In genomic region chr3:15205934-15206661, GRCh38 we compare ENCODE assay signal across 8 cellular contexts. TPM values are rescaled to one million over a fixed set of nuclear protein-coding genes. Genes with fewer than 3 reads are reported as not detected.
A peak's percentile ranks its signal among the peaks of the same experiment; 100 is the strongest.
DNase-seq lines count a peak whose midpoint lies in the region; ATAC-seq and TF ChIP-seq lines count a peak whose summit lies in the region.

CAPN7 (plus strand) TSS chr3:15206246; CDS start chr3:15206496, 250 bp downstream.

- no peaks in the 10 kb centered on the region for H3K9me3 Mint-ChIP-seq in CD4-positive, alpha-beta memory T cell
- H3K9me3 Mint-ChIP-seq in natural killer cell, result no peaks in the 10 kb centered on the region
- H3K9me3 Mint-ChIP-seq in stimulated activated naive CD8-positive, alpha-beta T cell treated with anti-CD3 and anti-CD28 coated beads, Interleukin-15, amount 100 ng/mL, for 72 hours, result no peaks in the 10 kb centered on the region

- DNase-seq in CD4-positive, alpha-beta memory T cell, result peak; percentile 92 to 95 (median 94)
- DNase-seq in HuH-7 (ENCODE audit: low spot score) (peak; percentile 95), natural killer cell (peak; percentile 97), DMS79 (lab: John Stamatoyannopoulos, UW) (no peak)
- DNase-seq in activated CD8-positive, alpha-beta memory T cell treated with anti-CD3 and anti-CD28 coated beads, Interleukin-2, amount 50 U/mL, for 1 hour (ENCODE audit: extremely low read depth), result peak; percentile 73
- DNase-seq in stimulated activated naive CD8-positive, alpha-beta T cell treated with anti-CD3 and anti-CD28 coated beads, Interleukin-15, amount 100 ng/mL, for 72 hours, result peak; percentile 95 to 97

- H3K27ac Mint-ChIP-seq in CD4-positive, alpha-beta memory T cell, result peak within 1 kb of the TSS; percentile 77 to 97 (median 95)
- peak within 1 kb of the TSS; percentile 93 to 96 for H3K27ac Mint-ChIP-seq in natural killer cell
- peak within 1 kb of the TSS; percentile 87 to 94 for H3K27ac Mint-ChIP-seq in stimulated activated naive CD8-positive, alpha-beta T cell treated with anti-CD3 and anti-CD28 coated beads, Interleukin-15, amount 100 ng/mL, for 72 hours

- no peaks in the 10 kb centered on the region for H3K36me3 ChIP-seq in CD4-positive, alpha-beta memory T cell (ENCODE audit: insufficient read depth, low read length)

- intact Hi-C loops in CD4-positive, alpha-beta memory T cell (cut with micrococcal nuclease), result loop anchor here (1.0 to 5.0 kb wide), 10 partner anchors 17 to 1061 kb away; partner anchors contain the start of genes BTD, EAF1, HACL1 and METTL6
- intact Hi-C loops in natural killer cell (cut with micrococcal nuclease), result loop anchor here (1.0 to 10.0 kb wide), 4 partner anchors 63 to 609 kb away; partner anchors contain the start of gene RBSN

- POLR2A ChIA-PET in CD4-positive, alpha-beta memory T cell (lab: Charles Lee; ENCODE audit: partially characterized antibody), result interaction anchor here (0.5 to 2.5 kb wide), 42 partner anchors 8 to 1080 kb away, joined by 3 to 16 read pairs (median 5); partner anchors contain the start of genes BTD, CCDC174, DPH3 and HACL1

- peak within 1 kb of the TSS; percentile 88 for H3K27ac ChIP-seq in CD4-positive, alpha-beta memory T cell (ENCODE audit: low read depth, low read length)

- peaks cover 46% of the 10 kb centered on the region for H3K4me1 ChIP-seq in CD4-positive, alpha-beta memory T cell (ENCODE audit: insufficient read depth, low read length)

- peak within 1 kb of the TSS; percentile 91 to 96 (median 92) for H3K4me3 Mint-ChIP-seq in CD4-positive, alpha-beta memory T cell
- H3K4me3 Mint-ChIP-seq in natural killer cell, result peak within 1 kb of the TSS; percentile 92
- H3K4me3 Mint-ChIP-seq in stimulated activated naive CD8-positive, alpha-beta T cell treated with anti-CD3 and anti-CD28 coated beads, Interleukin-15, amount 100 ng/mL, for 72 hours, result peak within 1 kb of the TSS; percentile 86 to 95

- CTCF ChIA-PET in CD4-positive, alpha-beta memory T cell (lab: Charles Lee; ENCODE audit: partially characterized antibody), result interaction anchor here (1.0 to 8.6 kb wide), 10 partner anchors 10 to 975 kb away, joined by 3 to 135 read pairs (median 6); partner anchors contain the start of gene SH3BP5

- no peaks in the 10 kb centered on the region for H3K27me3 Mint-ChIP-seq in CD4-positive, alpha-beta memory T cell
- no peaks in the 10 kb centered on the region for H3K27me3 Mint-ChIP-seq in natural killer cell (ENCODE audit: low read depth in 2 of 2)
- H3K27me3 Mint-ChIP-seq in stimulated activated naive CD8-positive, alpha-beta T cell treated with anti-CD3 and anti-CD28 coated beads, Interleukin-15, amount 100 ng/mL, for 72 hours, result no peaks in the 10 kb centered on the region

- peak within 1 kb of the TSS; percentile 70 to 83 for H3K4me3 ChIP-seq in CD4-positive, alpha-beta memory T cell (ENCODE audit: low read length in 2 of 2)

- peak; percentile 15 for TF ChIP-seq CTCF in natural killer cell (IDR thresholded peaks at IDR 0.05)

- no peaks in the 10 kb centered on the region for H3K9me3 ChIP-seq in CD4-positive, alpha-beta memory T cell (ENCODE audit: control insufficient read depth in 1 of 2, low read length in 2 of 2)

- no peaks in the 10 kb centered on the region for H3K27me3 ChIP-seq in CD4-positive, alpha-beta memory T cell (ENCODE audit: insufficient read depth, low read length)

- ATAC-seq in GM21423 (IDR thresholded peaks at IDR 0.05; ENCODE audit: unreplicated experiment) (peak; percentile 90), esophagus mucosa (peak; percentile 99), natural killer cell (peak; percentile 90 to 98 (median 91))
- peak; percentile 92 for ATAC-seq in stimulated activated naive CD8-positive, alpha-beta T cell treated with anti-CD3 and anti-CD28 coated beads, Interleukin-15, amount 100 ng/mL, for 72 hours

- peaks cover 3 to 16% of the 10 kb centered on the region in 2 donors for H3K36me3 Mint-ChIP-seq in CD4-positive, alpha-beta memory T cell
- no peaks in the 10 kb centered on the region for H3K36me3 Mint-ChIP-seq in natural killer cell

- peaks cover 18 to 43% (median 29%) of the 10 kb centered on the region in 4 donors for H3K4me1 Mint-ChIP-seq in CD4-positive, alpha-beta memory T cell
- H3K4me1 Mint-ChIP-seq in natural killer cell, result peaks cover 24 to 36% of the 10 kb centered on the region in 2 donors
- H3K4me1 Mint-ChIP-seq in stimulated activated naive CD8-positive, alpha-beta T cell treated with anti-CD3 and anti-CD28 coated beads, Interleukin-15, amount 100 ng/mL, for 72 hours, result peaks cover 29% of the 10 kb centered on the region

RNA-seq across cellular contexts. Expression of gene CAPN7, which starts in this region (rescaled TPM):
- 100 to 1,000 TPM in 1 of 2 experiments, 10 to 100 TPM in 1; 95.5 to 103 TPM for total RNA-seq in CD4-positive, alpha-beta memory T cell
- 10 to 100 TPM; 18.9 to 23.7 TPM for polyA plus RNA-seq in CD4-positive, alpha-beta memory T cell
- total RNA-seq in esophagus mucosa (21.5 TPM), natural killer cell (10 to 100 TPM; 35.3 to 59.9 (median 52.8) TPM)
